ENCODE assay signal across 10 cellular contexts in genomic region chr12:46365951-46366379, GRCh38. TPM values are rescaled to one million over a fixed set of nuclear protein-coding genes. Genes with fewer than 3 reads are reported as not detected.
A peak's percentile ranks its signal among the peaks of the same experiment; 100 is the strongest.
DNase-seq lines count a peak whose midpoint lies in the region; ATAC-seq, FAIRE-seq and TF ChIP-seq lines count a peak whose summit lies in the region.
"Had no signal": no experiment of that assay in that cellular context is flagged by ENCODE, and none has a peak within 500 bp of the region (broad histone marks: within the 10 kb centered on the region; RNA-seq: fewer than 3 reads in every experiment).

No MANE protein-coding gene starts in this region.

- no peaks in the 10 kb centered on the region for H3K9me1 ChIP-seq in keratinocyte (ENCODE audit: control insufficient read depth, extremely low read depth, insufficient read depth, low read length)

- no peaks in the 10 kb centered on the region for H3K9me3 Mint-ChIP-seq in activated T-cell treated with anti-CD3 and anti-CD28 coated beads, Interleukin-2, amount 50 U/mL, for 72 hours
- H3K9me3 Mint-ChIP-seq in activated naive CD8-positive, alpha-beta T cell treated with anti-CD3 and anti-CD28 coated beads, Interleukin-2, amount 50 U/mL, for 24 hours = no peaks in the 10 kb centered on the region
- H3K9me3 Mint-ChIP-seq: brain had no signal

- H3K9ac ChIP-seq in keratinocyte (ENCODE audit: control insufficient read depth, extremely low read depth, insufficient read depth, low read length) = peak overlapping the region; percentile 16

- TF ChIP-seq EP300 in transverse colon (IDR thresholded peaks at IDR 0.05; ENCODE audit: low read depth) = no peak

- peak overlapping the region; percentile 91 for H3K27ac Mint-ChIP-seq in activated T-cell treated with anti-CD3 and anti-CD28 coated beads, Interleukin-2, amount 50 U/mL, for 72 hours
- H3K27ac Mint-ChIP-seq in activated naive CD8-positive, alpha-beta T cell treated with anti-CD3 and anti-CD28 coated beads, Interleukin-2, amount 50 U/mL, for 24 hours = peak overlapping the region; percentile 62

- H3K27me3 ChIP-seq in keratinocyte (ENCODE audit: control insufficient read depth, extremely low read depth, insufficient read depth, low read length) (no peaks in the 10 kb centered on the region), transverse colon (no peaks in the 10 kb centered on the region)

- WGBS in transverse colon (ENCODE audit: low coverage in 1 of 2), 2 donors = 25 to 47% methylated on average over 2 of the region's 2 CpGs

- H2AFZ ChIP-seq in keratinocyte (ENCODE audit: control insufficient read depth, low read length) = no peak overlapping the region

- no peak for DNase-seq in activated T-cell treated with anti-CD3 and anti-CD28 coated beads, Interleukin-2, amount 50 U/mL, for 72 hours
- DNase-seq in activated T-cell treated with anti-CD3 and anti-CD28 coated beads, Interleukin-2, amount 50 U/mL, for 48 hours = no peak
- no peak for DNase-seq in activated naive CD8-positive, alpha-beta T cell treated with anti-CD3 and anti-CD28 coated beads, Interleukin-2, amount 50 U/mL, for 24 hours
- DNase-seq in keratinocyte (ENCODE audit: low read depth, low spot score) = no peak
- no peak for DNase-seq in transverse colon
- DNase-seq in central memory CD4-positive, alpha-beta T cell = no peak
- DNase-seq in head of caudate nucleus = no peak

- dilution Hi-C loops in keratinocyte (cut with MboI; ENCODE audit: extremely low pct_ligation_motif_present, low sequenced_read_pairs) = no loop called here

- H3K9me3 ChIP-seq in keratinocyte (ENCODE audit: control insufficient read depth, low read depth, low read length) (no peaks in the 10 kb centered on the region), transverse colon (no peaks in the 10 kb centered on the region)

- H3K27ac ChIP-seq in keratinocyte (ENCODE audit: control insufficient read depth, insufficient read depth, low read length) (peak overlapping the region; percentile 31), transverse colon (peak overlapping the region; percentile 47 to 99 (median 52))

- TF ChIP-seq POLR2A in transverse colon (IDR thresholded peaks at IDR 0.05) = no peak

- H3K36me3 ChIP-seq in keratinocyte (ENCODE audit: control insufficient read depth in 2 of 2, extremely low read depth in 1 of 2, insufficient read depth in 2 of 2, low read length in 2 of 2) (peaks cover 35 to 72% of the 10 kb centered on the region in 2 experiments), transverse colon (peaks cover 0 to 98% (median 48%) of the 10 kb centered on the region in 4 donors)

- no peak for ATAC-seq in activated T-cell treated with anti-CD3 and anti-CD28 coated beads, Interleukin-2, amount 50 U/mL, for 72 hours (replicated peaks in 1 of 2)
- no peak for ATAC-seq in activated naive CD8-positive, alpha-beta T cell treated with anti-CD3 and anti-CD28 coated beads, Interleukin-2, amount 50 U/mL, for 24 hours
- ATAC-seq in GM19463 (IDR thresholded peaks at IDR 0.05; ENCODE audit: unreplicated experiment) = no peak

- peak overlapping the region; percentile 90 for H3K4me2 ChIP-seq in keratinocyte (ENCODE audit: control insufficient read depth, extremely low read depth, insufficient read depth, low read depth, low read length)

- intact Hi-C loops in transverse colon (cut with DNase I; ENCODE audit: low total_unique reads) (no loop called here), head of caudate nucleus (cut with DNase I) (no loop called here)

- no peak for FAIRE-seq in keratinocyte (lab: Jason Lieb, UNC)
- FAIRE-seq: TTC549 had no signal

- no peaks in the 10 kb centered on the region for H3K27me3 Mint-ChIP-seq in activated T-cell treated with anti-CD3 and anti-CD28 coated beads, Interleukin-2, amount 50 U/mL, for 72 hours (ENCODE audit: low read depth)
- peaks cover under 1% of the 10 kb centered on the region for H3K27me3 Mint-ChIP-seq in activated naive CD8-positive, alpha-beta T cell treated with anti-CD3 and anti-CD28 coated beads, Interleukin-2, amount 50 U/mL, for 24 hours

- TF ChIP-seq CTCF in keratinocyte (optimal IDR thresholded peaks at IDR 0.05 in 1 of 3, IDR thresholded peaks at IDR 0.05 in 1 of 3, conservative IDR thresholded peaks at IDR 0.05 in 1 of 3; ENCODE audit: extremely low read depth in 1 of 3, insufficient read depth in 2 of 3, low read length in 3 of 3) = no peak
- TF ChIP-seq CTCF in transverse colon (IDR thresholded peaks at IDR 0.05) = no peak

- peaks cover 35 to 89% of the 10 kb centered on the region in 2 donors for H3K36me3 Mint-ChIP-seq in activated T-cell treated with anti-CD3 and anti-CD28 coated beads, Interleukin-2, amount 50 U/mL, for 72 hours (ENCODE audit: insufficient read depth in 2 of 2)
- peaks cover 94% of the 10 kb centered on the region for H3K36me3 Mint-ChIP-seq in activated naive CD8-positive, alpha-beta T cell treated with anti-CD3 and anti-CD28 coated beads, Interleukin-2, amount 50 U/mL, for 24 hours (ENCODE audit: low read depth)

- H3K4me1 ChIP-seq in keratinocyte (ENCODE audit: control insufficient read depth, extremely low read depth, insufficient read depth, low read length) = peaks cover 56% of the 10 kb centered on the region
- peaks cover 58 to 95% (median 66%) of the 10 kb centered on the region in 4 donors for H3K4me1 ChIP-seq in transverse colon

- peaks cover 95% of the 10 kb centered on the region for H3K4me1 Mint-ChIP-seq in activated T-cell treated with anti-CD3 and anti-CD28 coated beads, Interleukin-2, amount 50 U/mL, for 72 hours (ENCODE audit: low read depth)
- peaks cover 92% of the 10 kb centered on the region for H3K4me1 Mint-ChIP-seq in activated naive CD8-positive, alpha-beta T cell treated with anti-CD3 and anti-CD28 coated beads, Interleukin-2, amount 50 U/mL, for 24 hours

- peaks cover 43% of the 10 kb centered on the region for H4K20me1 ChIP-seq in keratinocyte (ENCODE audit: control insufficient read depth, extremely low read depth, insufficient read depth, low read length)

- H3K4me3 ChIP-seq in keratinocyte (ENCODE audit: control insufficient read depth in 2 of 3, extremely low read depth in 1 of 3, insufficient read depth in 2 of 3, low read depth in 1 of 3, low read length in 3 of 3) (peak overlapping the region in 2 of 3 experiments; percentile 17 to 23), transverse colon (peak overlapping the region in 1 of 4 donors; percentile 99)

- peak overlapping the region; percentile 31 to 66 for H3K4me3 Mint-ChIP-seq in activated T-cell treated with anti-CD3 and anti-CD28 coated beads, Interleukin-2, amount 50 U/mL, for 72 hours
- H3K4me3 Mint-ChIP-seq in activated naive CD8-positive, alpha-beta T cell treated with anti-CD3 and anti-CD28 coated beads, Interleukin-2, amount 50 U/mL, for 24 hours = peak overlapping the region; percentile 29

- in situ Hi-C loops in transverse colon (cut with MboI; ENCODE audit: low pct_ligation_motif_present in 1 of 4, low pct_unique_long_range_greater_than_20kb in 1 of 4, low sequenced_read_pairs in 3 of 4) = loop anchor here in 2 of 4 donors (10.0 to 25.0 kb wide), 3 partner anchors 296 to 571 kb away; no protein-coding TSS in a partner anchor

- peaks cover 41% of the 10 kb centered on the region for H3K79me2 ChIP-seq in keratinocyte (ENCODE audit: control insufficient read depth, insufficient read depth, low read length)

RNA-seq across cellular contexts. Expression of gene SLC38A2, which starts 6.6 kb away (rescaled TPM):
- total RNA-seq in activated T-cell treated with anti-CD3 and anti-CD28 coated beads, Interleukin-2, amount 50 U/mL, for 72 hours = 100 to 1,000 TPM; 481 to 496 TPM
- polyA plus RNA-seq in keratinocyte = 213 to 577 TPM (median 375 TPM) in 3 replicates
- 528 TPM for polyA plus RNA-seq in keratinocyte (2011; ENCODE audit: low read depth)
- polyA plus RNA-seq in keratinocyte (2011; cell fraction: cytosol; rRNA removed) = 64.1 and 143 TPM in 2 replicates
- 720 and 1,040 TPM in 2 replicates for polyA plus RNA-seq in keratinocyte (2011; cell fraction: nucleus; rRNA removed)
- 229 and 376 TPM in 2 replicates for polyA plus RNA-seq in keratinocyte (2012; ENCODE audit: low replicate concordance)
- 238 to 790 TPM (median 512 TPM) in 3 replicates for polyA minus RNA-seq in keratinocyte
- 139 TPM for polyA minus RNA-seq in keratinocyte (2011; cell fraction: cytosol; rRNA and poly(A)+ RNA removed)
- polyA minus RNA-seq in keratinocyte (2011; cell fraction: nucleus; rRNA and poly(A)+ RNA removed) = 1,093 and 1,815 TPM in 2 replicates
- total RNA-seq in transverse colon = 100 to 1,000 TPM; 104 to 300 (median 229) TPM
